ENCODE assay signal across 29 cellular contexts in the genomic region with DNA sequence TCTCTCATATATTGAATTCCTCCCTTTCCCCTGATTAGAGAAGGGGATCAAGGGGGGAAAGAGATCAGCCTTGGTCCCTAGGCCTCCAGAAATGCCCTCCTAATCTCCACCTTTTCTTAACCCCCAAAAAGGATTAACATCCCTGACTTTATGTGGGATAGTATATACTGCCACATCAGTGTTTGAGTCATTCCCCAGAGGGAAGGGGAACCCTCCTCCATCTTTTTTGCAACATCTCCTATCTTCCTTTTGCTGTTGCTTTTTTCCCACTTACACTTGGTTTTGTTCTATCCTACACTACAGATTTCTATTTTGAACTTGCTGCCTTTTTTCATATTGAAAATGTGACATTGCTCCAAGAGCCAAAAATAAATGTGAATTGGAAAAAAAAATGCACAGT.
"Had no signal": no experiment of that assay in that cellular context is flagged by ENCODE, and none has a peak within 500 bp of the region (broad histone marks: within the 10 kb centered on the region; RNA-seq: fewer than 3 reads in every experiment).

No MANE protein-coding gene starts in this region.

- DNase-seq: activated CD4-positive, alpha-beta memory T cell treated with anti-CD3 and anti-CD28 coated beads for 36 hours; activated CD4-positive, alpha-beta T cell treated with anti-CD3 and anti-CD28 coated beads, Interleukin-2, amount 10 ng/mL, durations not matched to agents 7 days and 5 days; activated CD4-positive, CD25-positive, alpha-beta regulatory T cell; activated CD8-positive, alpha-beta memory T cell treated with anti-CD3 and anti-CD28 coated beads for 24 hours; activated gamma-delta T cell; activated naive CD4-positive, alpha-beta T cell treated with anti-CD3 and anti-CD28 coated beads, Interleukin-2, amount 10 ng/mL, durations not matched to agents 7 days and 5 days; activated naive CD8-positive, alpha-beta T cell treated with anti-CD3 and anti-CD28 coated beads for 36 hours; activated T-cell treated with anti-CD3 and anti-CD28 coated beads, Interleukin-2, amount 50 U/mL, for 48 hours; anterior cingulate cortex; central memory CD4-positive, alpha-beta T cell; Karpas-422; NCI-H1048; NCI-H1930; NCI-H2171; NCI-H2227 treated with DMSO at 0.1 percent for 48 hours; NCI-H446 treated with DMSO at 0.1 percent for 48 hours; NCI-H524 treated with DMSO at 0.1 percent for 48 hours; NCI-H748 treated with DMSO at 0.1 percent for 48 hours; RPMI8226; T-cell; T-helper 2 cell; T1000 had no signal

- FAIRE-seq: K562, TTC549 had no signal

- ATAC-seq: activated T-helper 17 cell treated with anti-CD3 and anti-CD28 coated beads, Interleukin-2, amount 50 U/mL, for 72 hours; K562; Panc1; Right ventricle myocardium inferior; T-cell had no signal

- H3K4me3 ChIP-seq: K562, SK-N-MC had no signal

- H3K27ac ChIP-seq: SK-N-MC, VCaP had no signal
